Comparison of ENCODE assay signal across 19 cellular contexts in genomic region chr9:129471201-129472019, GRCh38.
DNase-seq lines count a peak whose midpoint lies in the region; ATAC-seq and TF ChIP-seq lines count a peak whose summit lies in the region.
"Had no signal": no experiment of that assay in that cellular context is flagged by ENCODE, and none has a peak within 500 bp of the region (broad histone marks: within the 10 kb centered on the region; RNA-seq: fewer than 3 reads in every experiment).

No MANE protein-coding gene starts in this region.

- CTCF ChIA-PET in activated CD4-positive, alpha-beta memory T cell treated with anti-CD3 and anti-CD28 coated beads for 36 hours (lab: Charles Lee): no interaction called here
- CTCF ChIA-PET in activated CD4-positive, alpha-beta memory T cell treated with anti-CD3 and anti-CD28 coated beads, Interleukin-2, amount 10 ng/mL, durations not matched to agents 7 days and 5 days (lab: Charles Lee): no interaction called here

- no peaks in the 10 kb centered on the region for H4K20me1 ChIP-seq in BLaER1 treated with 17β-estradiol and CSF1 and Interleukin-3, amounts not matched to agents 10 nM and 100 nM

- H3K36me3 Mint-ChIP-seq in activated CD4-positive, alpha-beta memory T cell treated with anti-CD3 and anti-CD28 coated beads for 36 hours: peaks cover 2% of the 10 kb centered on the region
- H3K36me3 Mint-ChIP-seq in activated CD4-positive, alpha-beta memory T cell treated with anti-CD3 and anti-CD28 coated beads, Interleukin-2, amount 10 ng/mL, durations not matched to agents 7 days and 5 days (ENCODE audit: low read depth): no peaks in the 10 kb centered on the region
- no peaks in the 10 kb centered on the region for H3K36me3 Mint-ChIP-seq in activated T-cell treated with anti-CD3 and anti-CD28 coated beads, Interleukin-2, amount 50 U/mL, for 72 hours (ENCODE audit: insufficient read depth in 2 of 2)
- H3K36me3 Mint-ChIP-seq in neural crest cell (ENCODE audit: low read depth) (no peaks in the 10 kb centered on the region), immature natural killer cell (peaks cover 0 to 4% (median 0%) of the 10 kb centered on the region in 3 donors)
- H3K36me3 Mint-ChIP-seq: memory B cell had no signal

- peaks cover 6% of the 10 kb centered on the region for H3K9me3 Mint-ChIP-seq in activated CD4-positive, alpha-beta memory T cell treated with anti-CD3 and anti-CD28 coated beads for 36 hours
- peaks cover 3% of the 10 kb centered on the region for H3K9me3 Mint-ChIP-seq in activated CD4-positive, alpha-beta memory T cell treated with anti-CD3 and anti-CD28 coated beads, Interleukin-2, amount 10 ng/mL, durations not matched to agents 7 days and 5 days
- no peaks in the 10 kb centered on the region for H3K9me3 Mint-ChIP-seq in activated T-cell treated with anti-CD3 and anti-CD28 coated beads, Interleukin-2, amount 50 U/mL, for 72 hours
- H3K9me3 Mint-ChIP-seq in neural crest cell (no peaks in the 10 kb centered on the region), immature natural killer cell (peaks cover 0 to 1% (median 0%) of the 10 kb centered on the region in 6 donors)
- H3K9me3 Mint-ChIP-seq: CD4-positive, alpha-beta T cell; memory B cell had no signal

- peaks cover 3% of the 10 kb centered on the region for H3K27me3 Mint-ChIP-seq in activated CD4-positive, alpha-beta memory T cell treated with anti-CD3 and anti-CD28 coated beads for 36 hours
- peaks cover 3% of the 10 kb centered on the region for H3K27me3 Mint-ChIP-seq in activated CD4-positive, alpha-beta memory T cell treated with anti-CD3 and anti-CD28 coated beads, Interleukin-2, amount 10 ng/mL, durations not matched to agents 7 days and 5 days
- H3K27me3 Mint-ChIP-seq in activated T-cell treated with anti-CD3 and anti-CD28 coated beads, Interleukin-2, amount 50 U/mL, for 72 hours (ENCODE audit: low read depth): no peaks in the 10 kb centered on the region
- H3K27me3 Mint-ChIP-seq in neural crest cell (ENCODE audit: low read depth) (no peaks in the 10 kb centered on the region), immature natural killer cell (ENCODE audit: low read depth in 3 of 3) (peaks cover 0 to 9% (median 5%) of the 10 kb centered on the region in 3 donors)
- H3K27me3 Mint-ChIP-seq: CD4-positive, alpha-beta T cell had no signal

- H3K4me2 ChIP-seq in BLaER1 treated with 17β-estradiol and CSF1 and Interleukin-3, amounts not matched to agents 10 nM and 100 nM: peak overlapping the region in 9 of 11 experiments; percentile 42 to 91 (median 66); a peak in 13 of 22 replicates

- H3K9ac ChIP-seq in BLaER1 treated with 17β-estradiol and CSF1 and Interleukin-3, amounts not matched to agents 10 nM and 100 nM: no peak overlapping the region

- POLR2A ChIA-PET in activated CD4-positive, alpha-beta memory T cell treated with anti-CD3 and anti-CD28 coated beads for 36 hours (lab: Charles Lee): interaction anchor here (1.0 to 1.4 kb wide), 3 partner anchors 10 to 15 kb away, joined by 3 to 4 read pairs (median 4); no protein-coding TSS in a partner anchor
- POLR2A ChIA-PET in activated CD4-positive, alpha-beta memory T cell treated with anti-CD3 and anti-CD28 coated beads, Interleukin-2, amount 10 ng/mL, durations not matched to agents 7 days and 5 days (lab: Charles Lee): no interaction called here

- no peak overlapping the region for H3K4me3 ChIP-seq in BLaER1 treated with 17β-estradiol and CSF1 and Interleukin-3, amounts not matched to agents 10 nM and 100 nM
- H3K4me3 ChIP-seq: coronary artery, upper lobe of left lung had no signal

- peaks cover 4 to 14% (median 11%) of the 10 kb centered on the region in 11 experiments; a peak in 21 of 22 replicates for H3K9me3 ChIP-seq in BLaER1 treated with 17β-estradiol and CSF1 and Interleukin-3, amounts not matched to agents 10 nM and 100 nM (replicated peaks in 1 of 11)

- DNase-seq in activated CD4-positive, alpha-beta memory T cell treated with anti-CD3 and anti-CD28 coated beads for 36 hours: peak; percentile 28
- DNase-seq in activated CD4-positive, alpha-beta memory T cell treated with anti-CD3 and anti-CD28 coated beads, Interleukin-2, amount 10 ng/mL, durations not matched to agents 7 days and 5 days: no peak
- peak in 1 of 2 donors; percentile 29 for DNase-seq in activated T-cell treated with anti-CD3 and anti-CD28 coated beads, Interleukin-2, amount 50 U/mL, for 72 hours
- DNase-seq in neural crest cell (ENCODE audit: low read depth, low spot score) (no peak), NCI-H226 (no peak), immature natural killer cell (no peak)
- DNase-seq in activated effector memory CD4-positive, alpha-beta T cell treated with Interleukin-2 at 50 U/mL for 16 hours: no peak
- DNase-seq: ACHN; activated CD4-positive, alpha-beta T cell treated with anti-CD3 and anti-CD28 coated beads for 4 hours; activated effector memory CD4-positive, alpha-beta T cell treated with anti-CD3 and anti-CD28 coated beads, Interleukin-2, amount 50 U/mL, for 16 hours; CD4-positive, alpha-beta T cell; DND-41; hippocampal formation; NCI-H2227 treated with DMSO at 0.1 percent for 48 hours; stimulated activated naive CD4-positive, alpha-beta T cell treated with Interleukin-2 at 50 U/mL for 16 hours; upper lobe of left lung had no signal

- H3K27ac Mint-ChIP-seq in activated CD4-positive, alpha-beta memory T cell treated with anti-CD3 and anti-CD28 coated beads for 36 hours: no peak overlapping the region
- no peak overlapping the region for H3K27ac Mint-ChIP-seq in activated CD4-positive, alpha-beta memory T cell treated with anti-CD3 and anti-CD28 coated beads, Interleukin-2, amount 10 ng/mL, durations not matched to agents 7 days and 5 days
- no peak overlapping the region for H3K27ac Mint-ChIP-seq in activated T-cell treated with anti-CD3 and anti-CD28 coated beads, Interleukin-2, amount 50 U/mL, for 72 hours
- H3K27ac Mint-ChIP-seq in neural crest cell (ENCODE audit: unreplicated experiment): peak overlapping the region; percentile 66
- H3K27ac Mint-ChIP-seq in immature natural killer cell: peak overlapping the region in 1 of 6 donors; percentile 78
- H3K27ac Mint-ChIP-seq: CD4-positive, alpha-beta T cell; memory B cell had no signal

- no peak for TF ChIP-seq CTCF in neural crest cell (conservative IDR thresholded peaks at IDR 0.05)

- H3K27ac ChIP-seq in BLaER1 treated with 17β-estradiol and CSF1 and Interleukin-3, amounts not matched to agents 10 nM and 100 nM: peak overlapping the region in 2 of 11 experiments; percentile 42 to 71; a peak in 2 of 22 replicates
- H3K27ac ChIP-seq: coronary artery, upper lobe of left lung had no signal

- peaks cover 15% of the 10 kb centered on the region for H3K4me1 Mint-ChIP-seq in activated CD4-positive, alpha-beta memory T cell treated with anti-CD3 and anti-CD28 coated beads for 36 hours (ENCODE audit: low read depth)
- H3K4me1 Mint-ChIP-seq in activated CD4-positive, alpha-beta memory T cell treated with anti-CD3 and anti-CD28 coated beads, Interleukin-2, amount 10 ng/mL, durations not matched to agents 7 days and 5 days: peaks cover 1% of the 10 kb centered on the region
- H3K4me1 Mint-ChIP-seq in activated T-cell treated with anti-CD3 and anti-CD28 coated beads, Interleukin-2, amount 50 U/mL, for 72 hours (ENCODE audit: low read depth): peaks cover 17% of the 10 kb centered on the region
- H3K4me1 Mint-ChIP-seq in neural crest cell: peaks cover 70% of the 10 kb centered on the region
- H3K4me1 Mint-ChIP-seq in immature natural killer cell: no peaks in the 10 kb centered on the region
- H3K4me1 Mint-ChIP-seq: memory B cell had no signal

- H3K4me1 ChIP-seq in BLaER1 treated with 17β-estradiol and CSF1 and Interleukin-3, amounts not matched to agents 10 nM and 100 nM: peaks cover 55 to 83% (median 76%) of the 10 kb centered on the region in 10 experiments

- no peak overlapping the region for H3K4me3 Mint-ChIP-seq in activated CD4-positive, alpha-beta memory T cell treated with anti-CD3 and anti-CD28 coated beads for 36 hours
- no peak overlapping the region for H3K4me3 Mint-ChIP-seq in activated CD4-positive, alpha-beta memory T cell treated with anti-CD3 and anti-CD28 coated beads, Interleukin-2, amount 10 ng/mL, durations not matched to agents 7 days and 5 days
- H3K4me3 Mint-ChIP-seq in activated T-cell treated with anti-CD3 and anti-CD28 coated beads, Interleukin-2, amount 50 U/mL, for 72 hours: peak overlapping the region in 1 of 2 donors; percentile 55
- H3K4me3 Mint-ChIP-seq in neural crest cell (no peak overlapping the region), immature natural killer cell (no peak overlapping the region)
- H3K4me3 Mint-ChIP-seq: CD4-positive, alpha-beta T cell; memory B cell had no signal

- no peaks in the 10 kb centered on the region for H3K36me3 ChIP-seq in BLaER1 treated with 17β-estradiol and CSF1 and Interleukin-3, amounts not matched to agents 10 nM and 100 nM
- H3K36me3 ChIP-seq: upper lobe of left lung had no signal

- intact Hi-C loops in activated CD4-positive, alpha-beta memory T cell treated with anti-CD3 and anti-CD28 coated beads for 36 hours (cut with micrococcal nuclease): no loop called here

- peak; percentile 93 to 94 for ATAC-seq in activated T-cell treated with anti-CD3 and anti-CD28 coated beads, Interleukin-2, amount 50 U/mL, for 72 hours (replicated peaks in 1 of 2)

- H3K27me3 ChIP-seq in BLaER1 treated with 17β-estradiol and CSF1 and Interleukin-3, amounts not matched to agents 10 nM and 100 nM: no peaks in the 10 kb centered on the region
- H3K27me3 ChIP-seq: upper lobe of left lung had no signal
